ENCODE assay signal across 25 cellular contexts in the genomic region with DNA sequence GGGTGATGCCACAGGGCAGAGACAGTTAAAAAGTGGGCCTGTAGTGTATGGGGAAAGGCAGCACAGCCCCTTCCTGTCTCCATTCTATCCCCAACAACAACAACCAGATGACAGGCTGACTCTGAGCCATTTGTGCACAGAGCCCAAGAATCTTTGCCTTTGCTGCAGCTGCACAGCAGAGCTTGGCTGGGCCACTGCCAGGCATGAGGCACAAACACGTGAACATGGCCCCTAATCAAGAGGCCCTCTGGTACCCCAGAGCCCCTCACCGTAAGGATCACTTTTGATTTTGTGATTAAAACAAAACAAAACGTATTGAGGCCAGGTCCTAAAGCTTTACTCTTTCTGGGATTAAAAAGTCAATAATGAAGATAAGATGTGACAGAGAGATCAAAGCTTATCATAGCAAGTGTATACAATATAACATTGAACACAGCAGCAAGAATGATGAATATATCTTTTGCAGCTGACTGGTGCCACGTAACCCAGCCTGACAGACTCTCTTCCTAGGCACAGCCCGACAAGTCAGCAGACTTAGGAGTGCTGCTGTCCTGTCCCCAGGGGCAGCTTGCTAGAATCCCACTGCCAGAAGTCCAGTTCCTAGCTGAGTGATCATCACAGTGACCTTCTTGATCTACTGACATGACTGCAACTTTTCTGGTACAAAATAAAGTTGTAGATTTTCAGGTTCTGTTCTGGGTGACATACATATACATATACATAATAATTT.
DNase-seq lines count a peak whose midpoint lies in the region; ATAC-seq, FAIRE-seq and TF ChIP-seq lines count a peak whose summit lies in the region.
"Had no signal": no experiment of that assay in that cellular context is flagged by ENCODE, and none has a peak within 500 bp of the region (broad histone marks: within the 10 kb centered on the region; RNA-seq: fewer than 3 reads in every experiment).

No MANE protein-coding gene starts in this region.

- no peaks in the 10 kb centered on the region for H3K9me3 Mint-ChIP-seq in stimulated activated naive CD8-positive, alpha-beta T cell treated with anti-CD3 and anti-CD28 coated beads, Interleukin-15, amount 100 ng/mL, for 72 hours
- H3K9me3 Mint-ChIP-seq: activated CD4-positive, alpha-beta memory T cell treated with anti-CD3 and anti-CD28 coated beads, Interleukin-2, amount 10 ng/mL, durations not matched to agents 7 days and 5 days; stimulated activated memory B cell treated with anti-CD40 and anti-IgM and Interleukin-4, amounts not matched to agents 10 μg/mL and 1 μg/mL and 100 μg/mL, for 72 hours had no signal

- H3K27ac ChIP-seq in right atrium auricular region (no peak overlapping the region), HepG2 (ENCODE audit: extremely low read length, insufficient read depth, low read length) (no peak overlapping the region)
- H3K27ac ChIP-seq: KMS-11, lower lobe of right lung had no signal

- H4K20me1 ChIP-seq in HepG2 (ENCODE audit: insufficient read depth, low read length), result 0 out of 2 replicates have a peak, but pooled peaks cover 3% of the 10 kb centered on the region

- H3K36me3 ChIP-seq in right atrium auricular region (no peaks in the 10 kb centered on the region), HepG2 (replicated peaks in 1 of 2; ENCODE audit: control insufficient read depth in 1 of 2, insufficient read depth in 2 of 2, low read length in 2 of 2) (peaks cover 1 to 34% of the 10 kb centered on the region in 2 experiments; a peak in 3 of 5 replicates)
- H3K36me3 ChIP-seq: HAP-1, lower lobe of right lung had no signal

- no peak overlapping the region for H3K4me3 Mint-ChIP-seq in stimulated activated naive CD8-positive, alpha-beta T cell treated with anti-CD3 and anti-CD28 coated beads, Interleukin-15, amount 100 ng/mL, for 72 hours
- H3K4me3 Mint-ChIP-seq: activated CD4-positive, alpha-beta memory T cell treated with anti-CD3 and anti-CD28 coated beads, Interleukin-2, amount 10 ng/mL, durations not matched to agents 7 days and 5 days; stimulated activated memory B cell treated with anti-CD40 and anti-IgM and Interleukin-4, amounts not matched to agents 10 μg/mL and 1 μg/mL and 100 μg/mL, for 72 hours had no signal

- ATAC-seq in Right ventricle myocardium inferior (peak; percentile 52), HepG2 (no peak)
- ATAC-seq in stimulated activated naive CD8-positive, alpha-beta T cell treated with anti-CD3 and anti-CD28 coated beads, Interleukin-15, amount 100 ng/mL, for 72 hours, result no peak
- ATAC-seq: stimulated activated memory B cell treated with anti-CD40 and anti-IgM and Interleukin-4, amounts not matched to agents 10 μg/mL and 1 μg/mL and 100 μg/mL, for 72 hours had no signal

- in situ Hi-C loops in HepG2 (cut with HindIII; ENCODE audit: extremely low pct_ligation_motif_present, low pct_unique_long_range_greater_than_20kb), result no loop called here

- TF ChIP-seq EP300 in HepG2 (IDR thresholded peaks at IDR 0.05; ENCODE audit: low read depth in 2 of 2, low read length in 2 of 2), result no peak
- no peak for TF ChIP-seq EP300 in HepG2 (CRISPR knock-in tag; IDR thresholded peaks at IDR 0.05; ENCODE audit: borderline replicate concordance)

- no peak for TF ChIP-seq POLR2A in HepG2 (IDR thresholded peaks at IDR 0.05; ENCODE audit: insufficient read depth in 1 of 2, low read depth in 2 of 2, low read length in 2 of 2)

- H3K27me3 ChIP-seq in right atrium auricular region (no peaks in the 10 kb centered on the region), HepG2 (ENCODE audit: control insufficient read depth in 1 of 2, insufficient read depth in 2 of 2, low read length in 2 of 2) (no peaks in the 10 kb centered on the region)

- peaks cover 0 to 7% of the 10 kb centered on the region in 2 donors for H3K4me1 ChIP-seq in right atrium auricular region
- no peaks in the 10 kb centered on the region for H3K4me1 ChIP-seq in HepG2 (ENCODE audit: insufficient read depth, low read length)
- H3K4me1 ChIP-seq: Caco-2, HAP-1, lower lobe of right lung had no signal

- H3K79me2 ChIP-seq in HepG2 (ENCODE audit: insufficient read depth, low read length), result no peaks in the 10 kb centered on the region

- WGBS in HepG2 (ENCODE audit: low lambda C conversion rate), result 90% methylated on average over 5 of the region's 5 CpGs

- POLR2A ChIA-PET in HepG2 (lab: Yijun Ruan, JAX), result no interaction called here

- no peak overlapping the region for H3K4me2 ChIP-seq in HepG2 (ENCODE audit: low read depth, low read length)
- H3K4me2 ChIP-seq: KMS-11 had no signal

- CTCF ChIA-PET in HepG2 (lab: Yijun Ruan, JAX; ENCODE audit: low intra/inter-chr PET ratio, low total read pairs), result no interaction called here

- H3K27ac Mint-ChIP-seq in stimulated activated naive CD8-positive, alpha-beta T cell treated with anti-CD3 and anti-CD28 coated beads, Interleukin-15, amount 100 ng/mL, for 72 hours, result no peak overlapping the region
- H3K27ac Mint-ChIP-seq: activated CD4-positive, alpha-beta memory T cell treated with anti-CD3 and anti-CD28 coated beads, Interleukin-2, amount 10 ng/mL, durations not matched to agents 7 days and 5 days; stimulated activated memory B cell treated with anti-CD40 and anti-IgM and Interleukin-4, amounts not matched to agents 10 μg/mL and 1 μg/mL and 100 μg/mL, for 72 hours had no signal

- BruUV-seq in HepG2 (replicated peaks; lab: Mats Ljungman, UMichigan), result no TSS peak

- no peaks in the 10 kb centered on the region for H3K4me1 Mint-ChIP-seq in stimulated activated naive CD8-positive, alpha-beta T cell treated with anti-CD3 and anti-CD28 coated beads, Interleukin-15, amount 100 ng/mL, for 72 hours
- H3K4me1 Mint-ChIP-seq: activated CD4-positive, alpha-beta memory T cell treated with anti-CD3 and anti-CD28 coated beads, Interleukin-2, amount 10 ng/mL, durations not matched to agents 7 days and 5 days; stimulated activated memory B cell treated with anti-CD40 and anti-IgM and Interleukin-4, amounts not matched to agents 10 μg/mL and 1 μg/mL and 100 μg/mL, for 72 hours had no signal

- intact Hi-C loops in Right ventricle myocardium inferior (cut with DNase I) (no loop called here), HepG2 (cut with micrococcal nuclease; ENCODE audit: unreplicated experiment) (no loop called here)

- DNase-seq in Right ventricle myocardium inferior (ENCODE audit: missing footprints), result no peak
- no peak for DNase-seq in right atrium auricular region (ENCODE audit: low spot score)
- DNase-seq in fibroblast of villous mesenchyme (ENCODE audit: low read depth), result peak; percentile 6
- peak; percentile 19 for DNase-seq in middle frontal gyrus (ENCODE audit: extremely low spot score, low spot score)
- DNase-seq in NCI-H128 (lab: John Stamatoyannopoulos, UW; ENCODE audit: unreplicated experiment), result no peak
- DNase-seq in activated CD4-positive, alpha-beta T cell treated with anti-CD3 and anti-CD28 coated beads for 1 hour, result no peak
- no peak for DNase-seq in stimulated activated naive CD8-positive, alpha-beta T cell treated with anti-CD3 and anti-CD28 coated beads, Interleukin-15, amount 100 ng/mL, for 72 hours
- DNase-seq in HepG2 (ENCODE audit: low spot score), result no peak
- DNase-seq: 8988T; activated CD4-positive, alpha-beta memory T cell treated with anti-CD3 and anti-CD28 coated beads, Interleukin-2, amount 10 ng/mL, durations not matched to agents 7 days and 5 days; activated CD4-positive, CD25-positive, alpha-beta regulatory T cell; activated T-cell treated with anti-CD3 and anti-CD28 coated beads for 4 hours; AML-193; amniotic stem cell; Caco-2; lower lobe of right lung; NCI-H1048; NCI-H510A treated with DMSO at 0.1 percent for 48 hours; NK-92 treated with Interleukin-12 subunit alpha and Interleukin-12 subunit beta, amount 100 ng/mL, for 24 hours; T1000; trophoblast cell had no signal

- no peak overlapping the region for H2AFZ ChIP-seq in HepG2 (ENCODE audit: low read length)

- H3K4me3 ChIP-seq in right atrium auricular region (no peak overlapping the region), fibroblast of villous mesenchyme (ENCODE audit: low read depth, low read length) (no peak overlapping the region), HepG2 (replicated peaks in 1 of 3; ENCODE audit: insufficient read depth in 1 of 3, low read depth in 2 of 3, low read length in 3 of 3) (no peak overlapping the region)
- H3K4me3 ChIP-seq: HAP-1, lower lobe of right lung had no signal

- TF ChIP-seq CTCF in right atrium auricular region (IDR thresholded peaks at IDR 0.05), result no peak
- no peak for TF ChIP-seq CTCF in fibroblast of villous mesenchyme (IDR thresholded peaks at IDR 0.05; ENCODE audit: insufficient read depth, low read depth, low read length)
- TF ChIP-seq CTCF in HepG2 (CRISPR knock-in tag; IDR thresholded peaks at IDR 0.05), result no peak

- H3K27me3 Mint-ChIP-seq in stimulated activated naive CD8-positive, alpha-beta T cell treated with anti-CD3 and anti-CD28 coated beads, Interleukin-15, amount 100 ng/mL, for 72 hours, result no peaks in the 10 kb centered on the region
- H3K27me3 Mint-ChIP-seq: activated CD4-positive, alpha-beta memory T cell treated with anti-CD3 and anti-CD28 coated beads, Interleukin-2, amount 10 ng/mL, durations not matched to agents 7 days and 5 days; stimulated activated memory B cell treated with anti-CD40 and anti-IgM and Interleukin-4, amounts not matched to agents 10 μg/mL and 1 μg/mL and 100 μg/mL, for 72 hours had no signal

- H3K9ac ChIP-seq in HepG2 (ENCODE audit: insufficient read depth, low read depth, low read length), result no peak overlapping the region
- H3K9ac ChIP-seq: KMS-11 had no signal

- no peaks in the 10 kb centered on the region for H3K9me3 ChIP-seq in right atrium auricular region
- no peaks in the 10 kb centered on the region for H3K9me3 ChIP-seq in HepG2 (ENCODE audit: low read length)
- H3K9me3 ChIP-seq: Caco-2, HAP-1, lower lobe of right lung had no signal

- no peak for FAIRE-seq in HepG2 (lab: Jason Lieb, UNC)
- FAIRE-seq: RCC 7860 had no signal

- TF ChIP-seq RAD21 in HepG2 (CRISPR knock-in tag; IDR thresholded peaks at IDR 0.05), result no peak

TF ChIP-seq in HepG2, 621 proteins besides CTCF, POLR2A, EP300 and RAD21 (continues in another document):
- no peak for TF ChIP-seq KDM5A (IDR thresholded peaks at IDR 0.05; ENCODE audit: borderline replicate concordance, low read length)
- no peak for TF ChIP-seq HOXA3 (CRISPR knock-in tag; IDR thresholded peaks at IDR 0.05)
- TF ChIP-seq RORA (CRISPR knock-in tag; IDR thresholded peaks at IDR 0.05), result no peak
- no peak for TF ChIP-seq TCF12 (IDR thresholded peaks at IDR 0.05)
- TF ChIP-seq TCF12 (CRISPR knock-in tag; IDR thresholded peaks at IDR 0.05), result no peak
- TF ChIP-seq KLF9 (CRISPR knock-in tag; IDR thresholded peaks at IDR 0.05; ENCODE audit: low read depth), result no peak

Comparison
In these comparisons a context has a peak if more than half of its experiments do, and no peak if none do; other contexts are left out.
1. DNase-seq: peak in fibroblast of villous mesenchyme (single experiment) and middle frontal gyrus (single experiment); none in Right ventricle myocardium inferior (single experiment), right atrium auricular region (single experiment), NCI-H128 (single experiment), activated CD4-positive, alpha-beta T cell treated with anti-CD3 and anti-CD28 coated beads for 1 hour (single experiment), stimulated activated naive CD8-positive, alpha-beta T cell treated with anti-CD3 and anti-CD28 coated beads, Interleukin-15, amount 100 ng/mL, for 72 hours (0 of 2) and HepG2 (single experiment).